ENCODE assay signal across 2 cellular contexts in the genomic region with DNA sequence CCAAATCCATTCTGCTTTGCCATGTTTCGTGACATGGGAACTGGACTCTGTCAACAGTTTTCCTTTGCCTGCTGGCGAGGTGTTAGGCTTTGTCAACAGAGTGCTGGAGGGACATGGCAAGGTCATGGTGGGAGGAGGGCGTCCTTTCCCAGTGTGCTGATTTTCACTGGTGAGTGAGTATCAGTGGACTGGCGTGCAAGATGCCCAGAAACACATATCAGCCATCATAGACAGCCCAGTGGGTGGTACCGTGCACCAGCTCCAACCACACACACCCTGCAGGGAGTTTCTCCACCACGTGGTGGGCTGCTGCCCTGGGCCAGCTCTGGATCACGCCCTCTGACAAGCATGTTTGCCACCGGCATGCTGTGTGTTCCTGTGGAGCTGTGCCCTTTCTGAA.
TF ChIP-seq lines count a peak whose summit lies in the region.

No MANE protein-coding gene starts in this region.

TF ChIP-seq in HepG2, 621 proteins besides CTCF, POLR2A, EP300 and RAD21:
- TF ChIP-seq MNT (IDR thresholded peaks at IDR 0.05), result no peak

TF ChIP-seq in K562, 482 proteins besides CTCF, POLR2A, EP300 and RAD21:
- no peak for TF ChIP-seq TAF9B (IDR thresholded peaks at IDR 0.05; ENCODE audit: partially characterized antibody)
- TF ChIP-seq, protein P1, sequence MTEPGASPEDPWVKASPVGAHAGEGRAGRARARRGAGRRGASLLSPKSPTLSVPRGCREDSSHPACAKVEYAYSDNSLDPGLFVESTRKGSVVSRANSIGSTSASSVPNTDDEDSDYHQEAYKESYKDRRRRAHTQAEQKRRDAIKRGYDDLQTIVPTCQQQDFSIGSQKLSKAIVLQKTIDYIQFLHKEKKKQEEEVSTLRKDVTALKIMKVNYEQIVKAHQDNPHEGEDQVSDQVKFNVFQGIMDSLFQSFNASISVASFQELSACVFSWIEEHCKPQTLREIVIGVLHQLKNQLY (CRISPR knock-in tag; conservative IDR thresholded peaks at IDR 0.05), result peak in 1 of 2 experiments; percentile 69; a peak in 1 of 4 replicates
